ENCODE assay signal across 8 cellular contexts in genomic region chr2:55168221-55169154, GRCh38.
A peak's percentile ranks its signal among the peaks of the same experiment; 100 is the strongest.
DNase-seq lines count a peak whose midpoint lies in the region; ATAC-seq and TF ChIP-seq lines count a peak whose summit lies in the region.

No MANE protein-coding gene starts in this region.

- POLR2A ChIA-PET in Caco-2 (lab: Charles Lee): no interaction called here

- DNase-seq in Caco-2: peak in 1 of 2 experiments; percentile 61
- peak; percentile 76 for DNase-seq in NCI-H187 treated with DMSO at 0.1 percent for 48 hours (lab: John Stamatoyannopoulos, UW)
- DNase-seq in epithelial cell of esophagus (ENCODE audit: low read depth): peak; percentile 76
- DNase-seq in vagina (ENCODE audit: extremely low spot score in 2 of 2): peak in 1 of 2 donors; percentile 92
- DNase-seq in T-helper 2 cell treated with Interferon-gamma antibody and Interleukin-4, amounts not matched to agents 5 μg/mL and 100 μg/mL, for 36 hours (ENCODE audit: low spot score): no peak

- H3K9me3 Mint-ChIP-seq in Caco-2 (ENCODE audit: unreplicated experiment): no peaks in the 10 kb centered on the region
- no peaks in the 10 kb centered on the region for H3K9me3 Mint-ChIP-seq in T-helper 2 cell treated with Interferon-gamma antibody and Interleukin-4, amounts not matched to agents 5 μg/mL and 100 μg/mL, for 36 hours

- H3K9ac ChIP-seq in muscle layer of colon (ENCODE audit: low read length): no peak overlapping the region

- H3K4me3 Mint-ChIP-seq in Caco-2 (ENCODE audit: unreplicated experiment): no peak overlapping the region
- H3K4me3 Mint-ChIP-seq in T-helper 2 cell treated with Interferon-gamma antibody and Interleukin-4, amounts not matched to agents 5 μg/mL and 100 μg/mL, for 36 hours: no peak overlapping the region

- H3K27ac ChIP-seq in VCaP (peak overlapping the region; percentile 97), muscle layer of colon (ENCODE audit: low read depth, low read length) (peak overlapping the region; percentile 20), vagina (peak overlapping the region; percentile 71)

- H3K4me1 ChIP-seq in Caco-2 (peaks cover 14% of the 10 kb centered on the region), muscle layer of colon (ENCODE audit: insufficient read depth, low read length) (peaks cover 27% of the 10 kb centered on the region), vagina (peaks cover 21% of the 10 kb centered on the region)

- no peak overlapping the region for H3K27ac Mint-ChIP-seq in Caco-2 (ENCODE audit: unreplicated experiment)
- H3K27ac Mint-ChIP-seq in T-helper 2 cell treated with Interferon-gamma antibody and Interleukin-4, amounts not matched to agents 5 μg/mL and 100 μg/mL, for 36 hours: no peak overlapping the region

- no peak overlapping the region for H3K4me3 ChIP-seq in Caco-2 (ENCODE audit: low read depth, low read length)
- H3K4me3 ChIP-seq in epithelial cell of esophagus (ENCODE audit: low read length): no peak overlapping the region
- H3K4me3 ChIP-seq in muscle layer of colon (ENCODE audit: low read depth in 1 of 2, low read length in 2 of 2): peak overlapping the region in 1 of 2 donors; percentile 37
- H3K4me3 ChIP-seq in vagina: no peak overlapping the region

- no peaks in the 10 kb centered on the region for H3K9me3 ChIP-seq in Caco-2
- no peaks in the 10 kb centered on the region for H3K9me3 ChIP-seq in muscle layer of colon (ENCODE audit: low read length)
- H3K9me3 ChIP-seq in vagina: no peaks in the 10 kb centered on the region

- no peaks in the 10 kb centered on the region for H3K36me3 Mint-ChIP-seq in Caco-2 (ENCODE audit: insufficient read depth, unreplicated experiment)
- no peaks in the 10 kb centered on the region for H3K36me3 Mint-ChIP-seq in T-helper 2 cell treated with Interferon-gamma antibody and Interleukin-4, amounts not matched to agents 5 μg/mL and 100 μg/mL, for 36 hours (ENCODE audit: low read depth)

- CTCF ChIA-PET in Caco-2 (lab: Charles Lee): interaction anchor here (0.6 to 3.7 kb wide), 6 partner anchors 9 to 269 kb away, joined by 3 to 14 read pairs (median 6); partner anchors contain the start of gene RTN4

- TF ChIP-seq CTCF in Caco-2 (IDR thresholded peaks at IDR 0.05; ENCODE audit: insufficient read depth in 1 of 2, low read depth in 1 of 2, low read length in 1 of 2, severe bottlenecking in 1 of 2, unreplicated experiment in 1 of 2) (peak; percentile 68 to 73), VCaP (conservative IDR thresholded peaks at IDR 0.05) (peak; percentile 84), epithelial cell of esophagus (IDR thresholded peaks at IDR 0.05; ENCODE audit: insufficient read depth, low read depth, low read length, missing control alignments) (peak; percentile 84), vagina (IDR thresholded peaks at IDR 0.05) (peak in 2 of 3 experiments; percentile 38 to 74)

- H3K36me3 ChIP-seq in Caco-2 (ENCODE audit: control insufficient read depth, insufficient read depth, low read length): no peaks in the 10 kb centered on the region
- H3K36me3 ChIP-seq in muscle layer of colon (ENCODE audit: insufficient read depth, low read length): no peaks in the 10 kb centered on the region
- H3K36me3 ChIP-seq in vagina: no peaks in the 10 kb centered on the region

- intact Hi-C loops in Caco-2 (cut with micrococcal nuclease; ENCODE audit: unreplicated experiment): loop anchor here (1.0 to 2.0 kb wide), 6 partner anchors 10 to 268 kb away; partner anchors contain the start of gene RTN4
- intact Hi-C loops in vagina (cut with DNase I): loop anchor here (5.0 to 10.0 kb wide), 3 partner anchors 66 to 154 kb away; no protein-coding TSS in a partner anchor

- no peaks in the 10 kb centered on the region for H3K27me3 ChIP-seq in Caco-2 (replicated peaks; ENCODE audit: control insufficient read depth, insufficient read depth, low read length)
- H3K27me3 ChIP-seq in muscle layer of colon (ENCODE audit: control insufficient read depth in 1 of 2, insufficient read depth in 2 of 2, low read length in 2 of 2): no peaks in the 10 kb centered on the region
- H3K27me3 ChIP-seq in vagina: no peaks in the 10 kb centered on the region

- peaks cover 17% of the 10 kb centered on the region for H3K4me1 Mint-ChIP-seq in Caco-2 (ENCODE audit: low read depth, unreplicated experiment)
- peaks cover 1% of the 10 kb centered on the region for H3K4me1 Mint-ChIP-seq in T-helper 2 cell treated with Interferon-gamma antibody and Interleukin-4, amounts not matched to agents 5 μg/mL and 100 μg/mL, for 36 hours (ENCODE audit: low read depth)

- ATAC-seq in GM21447 (IDR thresholded peaks at IDR 0.05; ENCODE audit: unreplicated experiment): peak; percentile 76

- no peaks in the 10 kb centered on the region for H3K27me3 Mint-ChIP-seq in Caco-2 (ENCODE audit: insufficient read depth, unreplicated experiment)
- peaks cover 2% of the 10 kb centered on the region for H3K27me3 Mint-ChIP-seq in T-helper 2 cell treated with Interferon-gamma antibody and Interleukin-4, amounts not matched to agents 5 μg/mL and 100 μg/mL, for 36 hours (ENCODE audit: low read depth)

- BruUV-seq in Caco-2 (replicated peaks; lab: Mats Ljungman, UMichigan): no TSS peak

- no peak for TF ChIP-seq POLR2A in vagina (IDR thresholded peaks at IDR 0.05)

Comparison
In these comparisons a context has a peak if more than half of its experiments do, and no peak if none do; other contexts are left out.
1. H3K27ac ChIP-seq: peak in every context shown above with its lines; median percentile 97 in VCaP; 71 in vagina; 20 in muscle layer of colon.